In genomic region chr9:71941998-71942567, GRCh38 we compare ENCODE assay signal across 1 cellular context.
TF ChIP-seq lines count a peak whose summit lies in the region.

No MANE protein-coding gene starts in this region.

TF ChIP-seq in GM23338, 12 proteins besides CTCF, POLR2A, EP300 and RAD21 (continued from another document):
- TF ChIP-seq ZNF462 (CRISPR knock-in tag; IDR thresholded peaks at IDR 0.05), result no peak
- TF ChIP-seq JUNB (IDR thresholded peaks at IDR 0.05; ENCODE audit: unreplicated experiment), result no peak
TF ChIP-seq in GM23338: peak in this region for 0.
